Comparison of ENCODE assay signal across 12 cellular contexts in genomic region chr1:178262101-178262500, GRCh38.
DNase-seq lines count a peak whose midpoint lies in the region; FAIRE-seq and TF ChIP-seq lines count a peak whose summit lies in the region.
"Had no signal": no experiment of that assay in that cellular context is flagged by ENCODE, and none has a peak within 500 bp of the region (broad histone marks: within the 10 kb centered on the region; RNA-seq: fewer than 3 reads in every experiment).

No MANE protein-coding gene starts in this region.

- H2AFZ ChIP-seq in mesenchymal stem cell (ENCODE audit: low read depth, low read length): no peak overlapping the region

- H3K36me3 ChIP-seq in mesenchymal stem cell (ENCODE audit: control insufficient read depth in 1 of 2, insufficient read depth in 2 of 2, low read depth in 1 of 2, low read length in 2 of 2) (no peaks in the 10 kb centered on the region), tibial nerve (no peaks in the 10 kb centered on the region)

- H3K4ac ChIP-seq in mesenchymal stem cell (ENCODE audit: low read depth in 1 of 2, low read length in 2 of 2): no peak overlapping the region

- H3K79me1 ChIP-seq in mesenchymal stem cell (replicated peaks; ENCODE audit: low read length, poor library complexity, severe bottlenecking): peaks cover 20% of the 10 kb centered on the region

- H2BK120ac ChIP-seq in mesenchymal stem cell (ENCODE audit: low read depth, low read length): no peak overlapping the region

- H3K4me3 ChIP-seq in mesenchymal stem cell (ENCODE audit: insufficient read depth in 1 of 2, low read depth in 1 of 2, low read length in 2 of 2) (no peak overlapping the region), tibial nerve (no peak overlapping the region)

- H3K23ac ChIP-seq in mesenchymal stem cell (ENCODE audit: low read length in 2 of 2): no peak overlapping the region

- no peak for TF ChIP-seq EP300 in tibial nerve (IDR thresholded peaks at IDR 0.05)

- H4K91ac ChIP-seq in mesenchymal stem cell (ENCODE audit: low read length): no peak overlapping the region

- H3K27me3 ChIP-seq in mesenchymal stem cell (ENCODE audit: control insufficient read depth in 1 of 2, insufficient read depth in 1 of 2, low read length in 2 of 2) (no peaks in the 10 kb centered on the region), tibial nerve (no peaks in the 10 kb centered on the region)

- WGBS in mesenchymal stem cell: 0% methylated on average over 2 of the region's 3 CpGs
- 8 to 10% methylated on average over 3 of the region's 3 CpGs for WGBS in tibial nerve, 2 donors

- peak; percentile 82 for FAIRE-seq in D721Med (lab: Jason Lieb, UNC)
- FAIRE-seq: HTR-8/SVneo, islet of Langerhans had no signal

- H3K4me2 ChIP-seq in mesenchymal stem cell (ENCODE audit: low read length, poor library complexity, severe bottlenecking): no peak overlapping the region

- no peak overlapping the region for H3K18ac ChIP-seq in mesenchymal stem cell (ENCODE audit: low read depth in 1 of 2, low read length in 2 of 2)

- H3K4me1 ChIP-seq in mesenchymal stem cell (ENCODE audit: control insufficient read depth, insufficient read depth, low read depth, low read length) (peaks cover 4% of the 10 kb centered on the region), tibial nerve (peaks cover 0 to 18% (median 5%) of the 10 kb centered on the region in 4 donors)

- H3K9me3 ChIP-seq in mesenchymal stem cell (ENCODE audit: control insufficient read depth, low read length) (no peaks in the 10 kb centered on the region), tibial nerve (no peaks in the 10 kb centered on the region)

- no peak for TF ChIP-seq CTCF in D721Med (IDR thresholded peaks at IDR 0.05; ENCODE audit: insufficient read depth, missing control alignments)
- TF ChIP-seq CTCF in tibial nerve (IDR thresholded peaks at IDR 0.05): no peak
- no peak for TF ChIP-seq CTCF in GM10248 (IDR thresholded peaks at IDR 0.05; ENCODE audit: control extremely low read depth, extremely low read depth, low read depth, missing control alignments)

- POLR2A ChIA-PET in GM10248 (lab: Yijun Ruan, JAX): no interaction called here

- H2BK12ac ChIP-seq in mesenchymal stem cell (ENCODE audit: low read length in 2 of 2): no peak overlapping the region

- no peak overlapping the region for H3K14ac ChIP-seq in mesenchymal stem cell (ENCODE audit: low read length in 2 of 2)

- DNase-seq in D721Med (ENCODE audit: insufficient read length, low spot score) (no peak), NCI-H460 (ENCODE audit: extremely low read depth, low read depth) (peak; percentile 28), mesenchymal stem cell (peak; percentile 93), tibial nerve (ENCODE audit: low spot score in 2 of 2) (no peak), GM10248 (ENCODE audit: extremely low spot score) (no peak)
- DNase-seq in activated naive CD4-positive, alpha-beta T cell treated with anti-CD3 and anti-CD28 coated beads, Interleukin-2, amount 50 U/mL, for 16 hours: no peak
- no peak for DNase-seq in activated naive CD4-positive, alpha-beta T cell (lab: John Stamatoyannopoulos, UW)
- DNase-seq: cortex of kidney, NCI-H446 treated with DMSO at 0.1 percent for 48 hours had no signal

- H4K8ac ChIP-seq in mesenchymal stem cell (ENCODE audit: low read length): no peak overlapping the region

- CTCF ChIA-PET in GM10248 (lab: Yijun Ruan, JAX): no interaction called here

- H3K27ac ChIP-seq in cingulate gyrus (ENCODE audit: low read depth, low read length) (peak overlapping the region; percentile 2), mesenchymal stem cell (ENCODE audit: low read length, poor library complexity, severe bottlenecking) (no peak overlapping the region), tibial nerve (peak overlapping the region in 1 of 4 donors; percentile 23)

- no peak for TF ChIP-seq POLR2A in tibial nerve (IDR thresholded peaks at IDR 0.05)

- no peak overlapping the region for H2BK5ac ChIP-seq in mesenchymal stem cell (ENCODE audit: low read depth, low read length, poor library complexity, severe bottlenecking)

- no peak overlapping the region for H2BK15ac ChIP-seq in mesenchymal stem cell (ENCODE audit: low read depth, poor library complexity, severe bottlenecking)

- H2AK5ac ChIP-seq in mesenchymal stem cell (ENCODE audit: low read length, severe bottlenecking): no peak overlapping the region

- peak overlapping the region; percentile 55 for H3K9ac ChIP-seq in mesenchymal stem cell (ENCODE audit: low read length)

Comparison
In these comparisons a context has a peak if more than half of its experiments do, and no peak if none do; other contexts are left out.
1. DNase-seq: peak in NCI-H460 (single experiment) and mesenchymal stem cell (single experiment); none in D721Med (single experiment), activated naive CD4-positive, alpha-beta T cell treated with anti-CD3 and anti-CD28 coated beads, Interleukin-2, amount 50 U/mL, for 16 hours (single experiment), tibial nerve (0 of 2), activated naive CD4-positive, alpha-beta T cell (0 of 4) and GM10248 (single experiment).